Comparison of ENCODE assay signal across 18 cellular contexts in the genomic region with DNA sequence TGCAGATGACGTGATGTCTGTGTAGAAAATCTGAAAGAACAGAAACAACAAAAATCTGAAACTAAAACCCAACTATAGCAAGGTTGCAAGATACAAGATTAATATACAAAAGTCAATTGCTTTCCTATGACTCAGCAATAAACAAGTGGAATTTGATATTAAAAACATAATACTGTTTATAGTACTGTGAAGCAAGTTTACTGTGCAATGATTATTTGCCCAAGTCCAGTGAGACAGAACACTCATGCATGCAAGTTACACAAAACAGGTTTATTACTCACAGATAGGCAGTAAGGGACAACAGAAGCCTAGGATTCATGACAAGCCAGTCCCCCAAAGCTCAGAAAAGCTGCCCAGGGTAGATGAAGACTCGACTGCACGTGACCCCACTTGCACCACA.
"Had no signal": no experiment of that assay in that cellular context is flagged by ENCODE, and none has a peak within 500 bp of the region (broad histone marks: within the 10 kb centered on the region; RNA-seq: fewer than 3 reads in every experiment).

No MANE protein-coding gene starts in this region.

- FAIRE-seq: kidney, urothelium cell line had no signal

- H3K27me3 ChIP-seq: heart left ventricle, ovary, testis had no signal

- H3K4me3 ChIP-seq: heart left ventricle, left ventricle myocardium inferior, ovary, testis had no signal

- H3K27ac ChIP-seq: epithelial cell of prostate, heart left ventricle, left ventricle myocardium inferior, WERI-Rb-1 had no signal

- H3K36me3 ChIP-seq: heart left ventricle, left ventricle myocardium inferior, ovary, WERI-Rb-1 had no signal

- ATAC-seq: activated CD8-positive, alpha-beta T cell treated with anti-CD3 and anti-CD28 coated beads, Interleukin-2, amount 10 ng/mL, durations not matched to agents 7 days and 5 days; heart left ventricle; stimulated activated naive CD8-positive, alpha-beta T cell treated with anti-CD3 and anti-CD28 coated beads, Interleukin-15, Interleukin-2, amounts not matched to agents 100 U/mL and 50 U/mL, for 24 hours had no signal

- DNase-seq: activated CD4-positive, alpha-beta T cell treated with anti-CD3 and anti-CD28 coated beads for 4 hours; activated CD8-positive, alpha-beta memory T cell treated with anti-CD3 and anti-CD28 coated beads, Interleukin-2, amount 50 U/mL, for 48 hours; activated CD8-positive, alpha-beta T cell treated with anti-CD3 and anti-CD28 coated beads, Interleukin-2, amount 10 ng/mL, durations not matched to agents 7 days and 5 days; activated naive CD4-positive, alpha-beta T cell treated with Interleukin-2 at 50 U/mL for 16 hours; effector memory CD4-positive, alpha-beta T cell; foreskin melanocyte; heart left ventricle; kidney; left ventricle myocardium inferior; ovary; stimulated activated CD4-positive, alpha-beta T cell treated with anti-CD3 and anti-CD28 coated beads, Interleukin-4, amount 100 ng/mL, for 1 hour; stimulated activated CD8-positive, alpha-beta memory T cell treated with anti-CD3 and anti-CD28 coated beads, Interleukin-4, amount 100 ng/mL, for 48 hours; stimulated activated naive CD8-positive, alpha-beta T cell treated with anti-CD3 and anti-CD28 coated beads, Interleukin-15, Interleukin-2, amounts not matched to agents 100 U/mL and 50 U/mL, for 24 hours; T-helper 1 cell; testis; WERI-Rb-1 had no signal

- H3K9me3 ChIP-seq: left ventricle myocardium inferior, ovary, testis had no signal
